In the genomic region with DNA sequence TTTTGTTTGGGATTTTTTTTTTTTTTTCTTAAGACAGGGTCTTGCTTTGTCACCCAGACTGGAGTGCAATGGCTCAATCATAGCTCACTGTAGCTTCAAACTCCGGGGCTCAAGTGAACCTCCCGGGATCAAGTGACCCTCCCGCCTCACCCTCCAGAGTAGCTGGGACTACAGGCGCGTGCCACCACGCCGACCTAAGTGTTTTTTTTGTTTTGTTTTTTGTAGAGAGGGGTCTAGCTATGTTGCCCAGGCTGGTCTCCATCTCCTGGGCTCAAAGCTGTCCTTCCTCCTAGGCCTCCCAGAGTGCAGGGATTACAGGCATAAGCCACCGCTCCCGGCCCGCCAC, we compare ENCODE assay signal across 8 cellular contexts. TPM values are rescaled to one million over a fixed set of nuclear protein-coding genes. Genes with fewer than 3 reads are reported as not detected.
DNase-seq lines count a peak whose midpoint lies in the region; ATAC-seq, FAIRE-seq and TF ChIP-seq lines count a peak whose summit lies in the region.

No MANE protein-coding gene starts in this region.

- H3K4me3 ChIP-seq in mammary epithelial cell (replicated peaks in 1 of 3; ENCODE audit: insufficient read depth in 1 of 3, low read depth in 2 of 3, low read length in 3 of 3): peak overlapping the region; percentile 79 to 87 (median 81)
- H3K4me3 ChIP-seq in mesendoderm (ENCODE audit: low read length): no peak overlapping the region

- no peak overlapping the region for H3K4ac ChIP-seq in mesendoderm (ENCODE audit: low read depth, low read length)

- no peak overlapping the region for H2AK5ac ChIP-seq in mesendoderm (ENCODE audit: low read length)

- H3K36me3 ChIP-seq in mammary epithelial cell (ENCODE audit: insufficient read depth, low read length) (no peaks in the 10 kb centered on the region), mesendoderm (ENCODE audit: control insufficient read depth, insufficient read depth, low read length) (no peaks in the 10 kb centered on the region)

- TF ChIP-seq CTCF in mammary epithelial cell (conservative IDR thresholded peaks at IDR 0.05 in 1 of 2, IDR thresholded peaks at IDR 0.05 in 1 of 2; ENCODE audit: extremely low read depth in 1 of 2, insufficient read depth in 1 of 2, low read depth in 1 of 2, low read length in 2 of 2) (no peak), D721Med (IDR thresholded peaks at IDR 0.05; ENCODE audit: insufficient read depth, missing control alignments) (no peak)

- no peaks in the 10 kb centered on the region for H3K27me3 ChIP-seq in mammary epithelial cell (ENCODE audit: insufficient read depth, low read length)
- H3K27me3 ChIP-seq in mesendoderm (ENCODE audit: insufficient read depth, low read length, poor library complexity): no peaks in the 10 kb centered on the region

- peak overlapping the region; percentile 94 for H3K56ac ChIP-seq in mesendoderm (ENCODE audit: low read length)

- peak overlapping the region; percentile 97 for H3K4me3 Mint-ChIP-seq in stimulated activated naive CD8-positive, alpha-beta T cell treated with anti-CD3 and anti-CD28 coated beads, Interleukin-15, Interleukin-2, amounts not matched to agents 100 ng/mL and 50 ng/mL, for 24 hours

- no peaks in the 10 kb centered on the region for H3K27me3 Mint-ChIP-seq in stimulated activated naive CD8-positive, alpha-beta T cell treated with anti-CD3 and anti-CD28 coated beads, Interleukin-15, Interleukin-2, amounts not matched to agents 100 ng/mL and 50 ng/mL, for 24 hours

- no peak overlapping the region for H3K23ac ChIP-seq in mesendoderm (ENCODE audit: low read length)

- H2BK120ac ChIP-seq in mesendoderm (ENCODE audit: low read depth, low read length): no peak overlapping the region

- H3K4me1 ChIP-seq in mammary epithelial cell (ENCODE audit: insufficient read depth, low read length) (peaks cover 9% of the 10 kb centered on the region), mesendoderm (ENCODE audit: control insufficient read depth, low read depth, low read length) (peaks cover 7% of the 10 kb centered on the region)

- BruUV-seq in mammary epithelial cell (replicated peaks; lab: Mats Ljungman, UMichigan): no TSS peak

- no peak overlapping the region for H2BK15ac ChIP-seq in mesendoderm (replicated peaks; ENCODE audit: low read depth)

- peaks cover 19% of the 10 kb centered on the region for H3K4me1 Mint-ChIP-seq in stimulated activated naive CD8-positive, alpha-beta T cell treated with anti-CD3 and anti-CD28 coated beads, Interleukin-15, Interleukin-2, amounts not matched to agents 100 ng/mL and 50 ng/mL, for 24 hours (ENCODE audit: low read depth)

- no peak for DNase-seq in stimulated activated naive CD8-positive, alpha-beta T cell treated with anti-CD3 and anti-CD28 coated beads, Interleukin-15, Interleukin-2, amounts not matched to agents 100 U/mL and 50 U/mL, for 24 hours
- DNase-seq in mammary epithelial cell (no peak), mesendoderm (no peak), D721Med (ENCODE audit: insufficient read length, low spot score) (no peak), cerebellum (ENCODE audit: low spot score) (no peak)
- DNase-seq in stimulated activated CD4-positive, alpha-beta T cell treated with anti-CD3 and anti-CD28 coated beads, Interleukin-1b, Interleukin-23, amount 100 ng/mL, for 48 hours: no peak

- peak overlapping the region; percentile 42 for H3K27ac ChIP-seq in mammary epithelial cell (ENCODE audit: insufficient read depth, low read depth, low read length)
- no peak overlapping the region for H3K27ac ChIP-seq in mesendoderm (ENCODE audit: low read depth, low read length)

- 57% methylated on average over 9 of the region's 10 CpGs for WGBS in mammary epithelial cell (ENCODE audit: low coverage, missing lambda C conversion rate)
- WGBS in mesendoderm (ENCODE audit: extremely low coverage, insufficient coverage, low lambda C conversion rate): no CpG with 5 or more reads among the region's 10 CpGs

- peaks cover 8% of the 10 kb centered on the region for H3K36me3 Mint-ChIP-seq in stimulated activated naive CD8-positive, alpha-beta T cell treated with anti-CD3 and anti-CD28 coated beads, Interleukin-15, Interleukin-2, amounts not matched to agents 100 ng/mL and 50 ng/mL, for 24 hours (ENCODE audit: low read depth)

- in situ Hi-C loops in mammary epithelial cell (cut with MboI; ENCODE audit: low sequenced_read_pairs in 2 of 2): no loop called here

- peak overlapping the region; percentile 91 for H2AFZ ChIP-seq in mammary epithelial cell (ENCODE audit: low read depth, low read length)

- H3K18ac ChIP-seq in mesendoderm (ENCODE audit: low read length): peak overlapping the region; percentile 45

- no peak overlapping the region for H4K5ac ChIP-seq in mesendoderm (ENCODE audit: low read length)

- dilution Hi-C loops in mammary epithelial cell (cut with HindIII; ENCODE audit: low sequenced_read_pairs): no loop called here

- no peaks in the 10 kb centered on the region for H3K79me1 ChIP-seq in mesendoderm (ENCODE audit: low read length)

- H3K4me2 ChIP-seq in mammary epithelial cell (ENCODE audit: insufficient read depth, low read depth, low read length) (peak overlapping the region; percentile 89), mesendoderm (ENCODE audit: low read length) (peak overlapping the region; percentile 4)

- H3K9ac ChIP-seq in mammary epithelial cell (ENCODE audit: insufficient read depth, low read length): peak overlapping the region; percentile 66
- H3K9ac ChIP-seq in mesendoderm (ENCODE audit: low read length): peak overlapping the region; percentile 66

- no peaks in the 10 kb centered on the region for H4K20me1 ChIP-seq in mammary epithelial cell (ENCODE audit: insufficient read depth, low read length)

- no peak for ATAC-seq in stimulated activated naive CD8-positive, alpha-beta T cell treated with anti-CD3 and anti-CD28 coated beads, Interleukin-15, Interleukin-2, amounts not matched to agents 100 U/mL and 50 U/mL, for 24 hours
- no peak for ATAC-seq in GM21576 (IDR thresholded peaks at IDR 0.05; ENCODE audit: unreplicated experiment)

- CTCF ChIA-PET in mammary epithelial cell (lab: Charles Lee; ENCODE audit: low non-redundant PET): no interaction called here

- no peak overlapping the region for H4K8ac ChIP-seq in mesendoderm (ENCODE audit: low read depth, low read length)

- no peaks in the 10 kb centered on the region for H3K9me3 Mint-ChIP-seq in stimulated activated naive CD8-positive, alpha-beta T cell treated with anti-CD3 and anti-CD28 coated beads, Interleukin-15, Interleukin-2, amounts not matched to agents 100 ng/mL and 50 ng/mL, for 24 hours

- H3K9me3 ChIP-seq in mammary epithelial cell (replicated peaks; ENCODE audit: insufficient read depth, low read length): no peaks in the 10 kb centered on the region

- peak overlapping the region; percentile 97 for H3K27ac Mint-ChIP-seq in stimulated activated naive CD8-positive, alpha-beta T cell treated with anti-CD3 and anti-CD28 coated beads, Interleukin-15, Interleukin-2, amounts not matched to agents 100 ng/mL and 50 ng/mL, for 24 hours

- no peak for FAIRE-seq in D721Med (lab: Jason Lieb, UNC)

- H2BK5ac ChIP-seq in mesendoderm (ENCODE audit: low read length): no peak overlapping the region

- intact Hi-C loops in mammary epithelial cell (cut with micrococcal nuclease): loop anchor here (2.0 kb wide), 1 partner anchor 45 kb away; no protein-coding TSS in a partner anchor

- H3K79me2 ChIP-seq in mammary epithelial cell (ENCODE audit: insufficient read depth, low read length) (peaks cover 21% of the 10 kb centered on the region), mesendoderm (ENCODE audit: control insufficient read depth, insufficient read depth, low read length) (no peaks in the 10 kb centered on the region)

RNA-seq across cellular contexts. Expression of gene HLCS, which starts 0.8 kb away (rescaled TPM):
- total RNA-seq in mammary epithelial cell (10 to 100 TPM; 32.4 to 42.5 TPM), cerebellum (21.2 TPM)
- 16.0 TPM for polyA plus RNA-seq in mammary epithelial cell
- 21.5 TPM for polyA minus RNA-seq in mammary epithelial cell
- 4.7 TPM for polyA plus RNA-seq in mesendoderm (2013, experiment 1 of 2)
- polyA plus RNA-seq in mesendoderm (2013, experiment 2 of 2): 5.2 TPM

RNA-seq across cellular contexts. Expression of gene RIPPLY3, which starts 40.8 kb away (rescaled TPM):
- total RNA-seq in mammary epithelial cell (under 1 TPM; 0.17 to 0.54 TPM), cerebellum (0.73 TPM)
- 0.34 TPM for polyA plus RNA-seq in mammary epithelial cell
- not detected for polyA minus RNA-seq in mammary epithelial cell
- 0.51 TPM for polyA plus RNA-seq in mesendoderm (2013, experiment 1 of 2)
- polyA plus RNA-seq in mesendoderm (2013, experiment 2 of 2): 0.55 TPM
